In the genomic region with DNA sequence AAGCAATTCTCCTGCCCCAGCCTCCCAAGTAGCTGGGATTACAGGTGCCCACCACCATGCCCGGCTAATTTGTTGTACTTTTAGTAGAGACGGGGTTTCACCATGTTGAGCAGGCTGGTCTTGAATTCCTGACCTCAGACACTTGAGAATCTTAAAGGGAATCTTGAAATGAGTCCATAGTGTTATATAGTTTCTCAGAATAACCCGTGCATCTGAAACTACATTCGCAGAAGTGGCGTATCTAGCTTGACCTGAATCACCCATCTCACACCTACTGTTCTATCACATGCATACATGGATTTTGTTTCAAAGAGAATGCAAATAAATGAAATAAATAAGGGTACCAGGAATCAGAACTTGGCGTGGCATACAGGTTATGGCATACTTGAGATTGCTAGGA, we compare ENCODE assay signal across 22 cellular contexts.
"Had no signal": no experiment of that assay in that cellular context is flagged by ENCODE, and none has a peak within 500 bp of the region (broad histone marks: within the 10 kb centered on the region; RNA-seq: fewer than 3 reads in every experiment).

No MANE protein-coding gene starts in this region.

- H3K9me3 Mint-ChIP-seq: activated naive CD8-positive, alpha-beta T cell treated with anti-CD3 and anti-CD28 coated beads, Interleukin-2, amount 10 ng/mL, durations not matched to agents 7 days and 5 days; central memory CD8-positive, alpha-beta T cell had no signal

- ATAC-seq: esophagus mucosa had no signal

- H3K27ac Mint-ChIP-seq: activated naive CD4-positive, alpha-beta T cell treated with anti-CD3 and anti-CD28 coated beads for 36 hours; activated naive CD4-positive, alpha-beta T cell treated with anti-CD3 and anti-CD28 coated beads, Interleukin-2, amount 50 U/mL, for 24 hours; activated naive CD8-positive, alpha-beta T cell treated with anti-CD3 and anti-CD28 coated beads, Interleukin-2, amount 10 ng/mL, durations not matched to agents 7 days and 5 days; activated T-cell treated with anti-CD3 and anti-CD28 coated beads, Interleukin-2, amount 50 U/mL, for 24 hours; activated T-helper 2 cell treated with anti-CD3 and anti-CD28 coated beads, Interferon-gamma antibody, Interleukin-2, Interleukin-4, amounts not matched to agents 10 μg/mL and 5 μg/mL and 100 μg/mL, durations not matched to agents 14 hours and 24 hours and 36 hours; dendritic cell treated with granulocyte-macrophage colony-stimulating factor and Interleukin-4, amounts not matched to agents 40 ng/mL and 50 ng/mL, for 4 days; endodermal cell had no signal

- DNase-seq: activated CD4-positive, alpha-beta T cell treated with anti-CD3 and anti-CD28 coated beads for 48 hours; activated CD4-positive, alpha-beta T cell treated with anti-CD3 and anti-CD28 coated beads, Interleukin-2, amount 50 U/mL, for 1 hour; activated CD4-positive, alpha-beta T cell treated with anti-CD3 and anti-CD28 coated beads, Interleukin-2, amount 50 U/mL, for 48 hours; activated CD4-positive, CD25-positive, alpha-beta regulatory T cell; activated CD4-positive, CD25-positive, alpha-beta regulatory T cell treated with anti-CD3 and anti-CD28 coated beads, Interleukin-2, amount 50 U/mL, for 72 hours; activated effector memory CD4-positive, alpha-beta T cell treated with anti-CD3 and anti-CD28 coated beads, Interleukin-2, amount 50 U/mL, for 16 hours; activated naive CD4-positive, alpha-beta T cell treated with anti-CD3 and anti-CD28 coated beads for 36 hours; activated naive CD8-positive, alpha-beta T cell treated with anti-CD3 and anti-CD28 coated beads, Interleukin-2, amount 10 ng/mL, durations not matched to agents 7 days and 5 days; activated T-cell treated with anti-CD3 and anti-CD28 coated beads, Interleukin-2, amount 50 U/mL, for 24 hours; amniotic stem cell; anterior cingulate cortex; brain microvascular endothelial cell; dorsolateral prefrontal cortex; effector memory CD4-positive, alpha-beta T cell; endodermal cell; foreskin fibroblast; head of caudate nucleus had no signal

- H3K27me3 Mint-ChIP-seq: activated naive CD4-positive, alpha-beta T cell treated with anti-CD3 and anti-CD28 coated beads, Interleukin-2, amount 50 U/mL, for 24 hours; activated naive CD8-positive, alpha-beta T cell treated with anti-CD3 and anti-CD28 coated beads, Interleukin-2, amount 10 ng/mL, durations not matched to agents 7 days and 5 days; activated T-cell treated with anti-CD3 and anti-CD28 coated beads, Interleukin-2, amount 50 U/mL, for 24 hours; central memory CD8-positive, alpha-beta T cell; dendritic cell treated with granulocyte-macrophage colony-stimulating factor and Interleukin-4, amounts not matched to agents 40 ng/mL and 50 ng/mL, for 4 days had no signal

- H3K4me3 Mint-ChIP-seq: activated naive CD4-positive, alpha-beta T cell treated with anti-CD3 and anti-CD28 coated beads for 36 hours; activated naive CD4-positive, alpha-beta T cell treated with anti-CD3 and anti-CD28 coated beads, Interleukin-2, amount 50 U/mL, for 24 hours; activated naive CD8-positive, alpha-beta T cell treated with anti-CD3 and anti-CD28 coated beads, Interleukin-2, amount 10 ng/mL, durations not matched to agents 7 days and 5 days; activated T-cell treated with anti-CD3 and anti-CD28 coated beads, Interleukin-2, amount 50 U/mL, for 24 hours; central memory CD8-positive, alpha-beta T cell; dendritic cell treated with granulocyte-macrophage colony-stimulating factor and Interleukin-4, amounts not matched to agents 40 ng/mL and 50 ng/mL, for 4 days; endodermal cell had no signal
